ENCODE assay signal across 11 cellular contexts in genomic region chr17:40315206-40315605, GRCh38. TPM values are rescaled to one million over a fixed set of nuclear protein-coding genes. Genes with fewer than 3 reads are reported as not detected.
DNase-seq lines count a peak whose midpoint lies in the region; ATAC-seq and TF ChIP-seq lines count a peak whose summit lies in the region.
"Had no signal": no experiment of that assay in that cellular context is flagged by ENCODE, and none has a peak within 500 bp of the region (broad histone marks: within the 10 kb centered on the region; RNA-seq: fewer than 3 reads in every experiment).

No MANE protein-coding gene starts in this region.

- TF ChIP-seq CTCF in tibial artery (IDR thresholded peaks at IDR 0.05): no peak

- no peak overlapping the region for H3K4me3 ChIP-seq in tibial artery

- peaks cover 15% of the 10 kb centered on the region for H3K36me3 Mint-ChIP-seq in activated naive CD4-positive, alpha-beta T cell treated with anti-CD3 and anti-CD28 coated beads, Interleukin-2, amount 10 ng/mL, durations not matched to agents 7 days and 5 days
- H3K36me3 Mint-ChIP-seq in activated T-helper 17 cell treated with anti-CD3 and anti-CD28 coated beads, Interleukin-2, amount 50 U/mL, for 72 hours (ENCODE audit: low read depth): peaks cover 20% of the 10 kb centered on the region

- H3K9me3 ChIP-seq in tibial artery: no peaks in the 10 kb centered on the region

- intact Hi-C loops in tibial artery (cut with DNase I; ENCODE audit: low total_unique reads): no loop called here

- no peak for ATAC-seq in activated T-helper 17 cell treated with anti-CD3 and anti-CD28 coated beads, Interleukin-2, amount 50 U/mL, for 72 hours (replicated peaks)
- no peak for ATAC-seq in HG02763 (IDR thresholded peaks at IDR 0.05; ENCODE audit: unreplicated experiment)

- CTCF ChIA-PET in activated naive CD4-positive, alpha-beta T cell treated with anti-CD3 and anti-CD28 coated beads, Interleukin-2, amount 10 ng/mL, durations not matched to agents 7 days and 5 days (lab: Charles Lee): interaction anchor here (1.0 to 6.1 kb wide), 5 partner anchors 14 to 43 kb away, joined by 3 to 48 read pairs (median 10); no protein-coding TSS in a partner anchor

- no peaks in the 10 kb centered on the region for H3K36me3 ChIP-seq in tibial artery

- H3K4me1 Mint-ChIP-seq in activated naive CD4-positive, alpha-beta T cell treated with anti-CD3 and anti-CD28 coated beads, Interleukin-2, amount 10 ng/mL, durations not matched to agents 7 days and 5 days: peaks cover 65% of the 10 kb centered on the region
- peaks cover 58% of the 10 kb centered on the region for H3K4me1 Mint-ChIP-seq in activated T-helper 17 cell treated with anti-CD3 and anti-CD28 coated beads, Interleukin-2, amount 50 U/mL, for 72 hours

- peaks cover 4 to 92% (median 88%) of the 10 kb centered on the region in 4 donors for H3K4me1 ChIP-seq in tibial artery

- H3K27me3 ChIP-seq in tibial artery: no peaks in the 10 kb centered on the region

- H3K27ac ChIP-seq in tibial artery: peak overlapping the region; percentile 94 to 95

- H3K27ac Mint-ChIP-seq in activated naive CD4-positive, alpha-beta T cell treated with anti-CD3 and anti-CD28 coated beads, Interleukin-2, amount 10 ng/mL, durations not matched to agents 7 days and 5 days: peak overlapping the region; percentile 78
- peak overlapping the region; percentile 78 for H3K27ac Mint-ChIP-seq in activated T-helper 17 cell treated with anti-CD3 and anti-CD28 coated beads, Interleukin-2, amount 50 U/mL, for 72 hours

- no peaks in the 10 kb centered on the region for H3K9me3 Mint-ChIP-seq in activated naive CD4-positive, alpha-beta T cell treated with anti-CD3 and anti-CD28 coated beads, Interleukin-2, amount 10 ng/mL, durations not matched to agents 7 days and 5 days
- no peaks in the 10 kb centered on the region for H3K9me3 Mint-ChIP-seq in activated T-helper 17 cell treated with anti-CD3 and anti-CD28 coated beads, Interleukin-2, amount 50 U/mL, for 72 hours

- H3K27me3 Mint-ChIP-seq in activated naive CD4-positive, alpha-beta T cell treated with anti-CD3 and anti-CD28 coated beads, Interleukin-2, amount 10 ng/mL, durations not matched to agents 7 days and 5 days: no peaks in the 10 kb centered on the region
- no peaks in the 10 kb centered on the region for H3K27me3 Mint-ChIP-seq in activated T-helper 17 cell treated with anti-CD3 and anti-CD28 coated beads, Interleukin-2, amount 50 U/mL, for 72 hours

- no peak overlapping the region for H3K4me3 Mint-ChIP-seq in activated naive CD4-positive, alpha-beta T cell treated with anti-CD3 and anti-CD28 coated beads, Interleukin-2, amount 10 ng/mL, durations not matched to agents 7 days and 5 days
- H3K4me3 Mint-ChIP-seq in activated T-helper 17 cell treated with anti-CD3 and anti-CD28 coated beads, Interleukin-2, amount 50 U/mL, for 72 hours: peak overlapping the region; percentile 65

- DNase-seq in activated naive CD4-positive, alpha-beta T cell treated with anti-CD3 and anti-CD28 coated beads, Interleukin-2, amount 10 ng/mL, durations not matched to agents 7 days and 5 days: peak; percentile 14
- DNase-seq in activated naive CD4-positive, alpha-beta T cell treated with anti-CD3 and anti-CD28 coated beads, Interleukin-2, amount 50 U/mL, for 16 hours: no peak
- DNase-seq in mesenteric fat pad (ENCODE audit: low spot score): peak; percentile 16
- DNase-seq in tibial artery: peak in 1 of 2 donors; percentile 54
- no peak for DNase-seq in amygdala (lab: John Stamatoyannopoulos, UW)
- DNase-seq in activated CD4-positive, alpha-beta T cell treated with anti-CD3 and anti-CD28 coated beads, Interleukin-2, amount 50 U/mL, for 1 hour: no peak

RNA-seq across cellular contexts. Expression of gene RARA, which starts 6.2 kb away (rescaled TPM):
- 10 to 100 TPM; 43.7 to 61.9 TPM for total RNA-seq in activated T-helper 17 cell treated with anti-CD3 and anti-CD28 coated beads, Interleukin-2, amount 50 U/mL, for 72 hours
- 70.3 TPM for total RNA-seq in mesenteric fat pad

RNA-seq across cellular contexts. Expression of gene CDC6, which starts 27.5 kb away (rescaled TPM):
- 100 to 1,000 TPM in 1 of 2 donors, 10 to 100 TPM in 1; 60.9 to 101 TPM for total RNA-seq in activated T-helper 17 cell treated with anti-CD3 and anti-CD28 coated beads, Interleukin-2, amount 50 U/mL, for 72 hours
- 2.4 TPM for total RNA-seq in mesenteric fat pad

RNA-seq across cellular contexts. Expression of gene GJD3, which starts 49.3 kb away (rescaled TPM):
- not detected for total RNA-seq in activated T-helper 17 cell treated with anti-CD3 and anti-CD28 coated beads, Interleukin-2, amount 50 U/mL, for 72 hours
- 0.77 TPM for total RNA-seq in mesenteric fat pad
- total RNA-seq: A673, myocyte, urinary bladder had no signal

Comparison
In these comparisons a context has a peak if more than half of its experiments do, and no peak if none do; other contexts are left out.
1. DNase-seq: peak in activated naive CD4-positive, alpha-beta T cell treated with anti-CD3 and anti-CD28 coated beads, Interleukin-2, amount 10 ng/mL, durations not matched to agents 7 days and 5 days (single experiment) and mesenteric fat pad (single experiment); none in activated naive CD4-positive, alpha-beta T cell treated with anti-CD3 and anti-CD28 coated beads, Interleukin-2, amount 50 U/mL, for 16 hours (single experiment), amygdala (0 of 56) and activated CD4-positive, alpha-beta T cell treated with anti-CD3 and anti-CD28 coated beads, Interleukin-2, amount 50 U/mL, for 1 hour (single experiment).
2. RNA of gene CDC6, which starts 27.5 kb away (total RNA-seq): 60.9 to 101 TPM in activated T-helper 17 cell treated with anti-CD3 and anti-CD28 coated beads, Interleukin-2, amount 50 U/mL, for 72 hours; 2.4 TPM in mesenteric fat pad (single experiment); every median in the first group is over 10 times any median in the second.